Comparison of ENCODE assay signal across 9 cellular contexts in genomic region chr9:127574089-127574921, GRCh38. TPM values are rescaled to one million over a fixed set of nuclear protein-coding genes. Genes with fewer than 3 reads are reported as not detected.
DNase-seq lines count a peak whose midpoint lies in the region; ATAC-seq, FAIRE-seq and TF ChIP-seq lines count a peak whose summit lies in the region.
"Had no signal": no experiment of that assay in that cellular context is flagged by ENCODE, and none has a peak within 500 bp of the region (broad histone marks: within the 10 kb centered on the region; RNA-seq: fewer than 3 reads in every experiment).

No MANE protein-coding gene starts in this region.

- DNase-seq in A549 (ENCODE audit: low read depth in 1 of 2, low spot score in 1 of 2) = peak; percentile 70 to 76
- no peak for DNase-seq in HCT116 (ENCODE audit: low read depth, low spot score)
- peak; percentile 85 to 89 for DNase-seq in SHP77 (lab: John Stamatoyannopoulos, UW)
- peak in 1 of 2 donors; percentile 71 for DNase-seq in fibroblast of lung (ENCODE audit: low read depth in 2 of 2)

- H3K27ac Mint-ChIP-seq in stimulated activated memory B cell treated with anti-CD40 and anti-IgM and Interleukin-4, amounts not matched to agents 10 μg/mL and 1 μg/mL and 100 μg/mL, for 72 hours = peak overlapping the region; percentile 30

- no peaks in the 10 kb centered on the region for H3K36me3 ChIP-seq in HCT116 (ENCODE audit: control insufficient read depth in 1 of 2, insufficient read depth in 2 of 2, low read length in 2 of 2)
- no peaks in the 10 kb centered on the region for H3K36me3 ChIP-seq in fibroblast of lung (ENCODE audit: control insufficient read depth, insufficient read depth, low read length)

- H3K27me3 ChIP-seq in HCT116 (ENCODE audit: insufficient read depth, low read length) (no peaks in the 10 kb centered on the region), fibroblast of lung (ENCODE audit: control insufficient read depth, insufficient read depth, low read length) (no peaks in the 10 kb centered on the region)

- peaks cover 42% of the 10 kb centered on the region for H3K4me1 Mint-ChIP-seq in stimulated activated memory B cell treated with anti-CD40 and anti-IgM and Interleukin-4, amounts not matched to agents 10 μg/mL and 1 μg/mL and 100 μg/mL, for 72 hours

- 7% methylated on average over 10 of the region's 10 CpGs for WGBS in A549 (ENCODE audit: missing lambda C conversion rate)

- no peak overlapping the region for H3K4me3 Mint-ChIP-seq in stimulated activated memory B cell treated with anti-CD40 and anti-IgM and Interleukin-4, amounts not matched to agents 10 μg/mL and 1 μg/mL and 100 μg/mL, for 72 hours

- H3K9me2 ChIP-seq in HCT116 (ENCODE audit: insufficient read depth) = no peaks in the 10 kb centered on the region

- TF ChIP-seq POLR2A in A549 (IDR thresholded peaks at IDR 0.05; ENCODE audit: low read length) = no peak
- no peak for TF ChIP-seq POLR2A in HCT116 (IDR thresholded peaks at IDR 0.05; ENCODE audit: borderline replicate concordance, extremely low read depth, insufficient read depth, insufficient read length)

- no peaks in the 10 kb centered on the region for H3K9me3 ChIP-seq in A549
- H3K9me3 ChIP-seq in HCT116 (ENCODE audit: control insufficient read depth in 1 of 2, insufficient read depth in 1 of 2, low read depth in 1 of 2, low read length in 2 of 2) = no peaks in the 10 kb centered on the region
- no peaks in the 10 kb centered on the region for H3K9me3 ChIP-seq in fibroblast of lung (ENCODE audit: control insufficient read depth, insufficient read depth, low read depth, low read length)

- no peaks in the 10 kb centered on the region for H3K79me2 ChIP-seq in HCT116 (ENCODE audit: insufficient read depth, low read length)
- H3K79me2 ChIP-seq in fibroblast of lung (ENCODE audit: control insufficient read depth, insufficient read depth, low read length) = peaks cover 25% of the 10 kb centered on the region

- no peak for FAIRE-seq in A549 (lab: Jason Lieb, UNC)
- FAIRE-seq: GM18507 had no signal

- H3K36me3 Mint-ChIP-seq in stimulated activated memory B cell treated with anti-CD40 and anti-IgM and Interleukin-4, amounts not matched to agents 10 μg/mL and 1 μg/mL and 100 μg/mL, for 72 hours = no peaks in the 10 kb centered on the region

- CTCF ChIA-PET in A549 (lab: Yijun Ruan, JAX) (interaction anchor here (0.6 to 32.4 kb wide), 8 partner anchors 14 to 345 kb away, joined by 3 to 821 read pairs (median 4); partner anchors contain the start of gene TOR2A), HCT116 (lab: Charles Lee) (no interaction called here)

- H3K27ac ChIP-seq in A549 (peak overlapping the region; percentile 92 to 100), HCT116 (ENCODE audit: low read depth, low read length) (peak overlapping the region; percentile 80), fibroblast of lung (ENCODE audit: insufficient read depth, low read length) (peak overlapping the region; percentile 97)

- TF ChIP-seq EP300 in A549 (IDR thresholded peaks at IDR 0.05) = no peak

- POLR2A ChIA-PET in A549 (lab: Yijun Ruan, JAX) (interaction anchor here (1.2 to 1.8 kb wide), 2 partner anchors 12 to 29 kb away, joined by 3 to 7 read pairs; no protein-coding TSS in a partner anchor), HCT116 (lab: Charles Lee) (no interaction called here)

- 0 out of 3 replicates have a peak, but pooled peaks have one; percentile 8 for TF ChIP-seq CTCF in A549 (IDR thresholded peaks at IDR 0.05)
- no peak for TF ChIP-seq CTCF in HCT116 (IDR thresholded peaks at IDR 0.05 in 2 of 3, conservative IDR thresholded peaks at IDR 0.05 in 1 of 3; ENCODE audit: borderline replicate concordance in 1 of 3, insufficient read depth in 1 of 3, low read depth in 2 of 3, low read length in 2 of 3)
- TF ChIP-seq CTCF in fibroblast of lung (conservative IDR thresholded peaks at IDR 0.05 in 1 of 2, IDR thresholded peaks at IDR 0.05 in 1 of 2; ENCODE audit: low read depth in 1 of 2, low read length in 2 of 2) = no peak

- H3K9ac ChIP-seq in HCT116 (ENCODE audit: low read length) = peak overlapping the region; percentile 43
- no peak overlapping the region for H3K9ac ChIP-seq in fibroblast of lung (ENCODE audit: insufficient read depth, low read length)

- ATAC-seq in A549 = peak; percentile 22 to 51; a peak in 4 of 6 replicates
- ATAC-seq in HCT116 = peak; percentile 48
- ATAC-seq in stimulated activated memory B cell treated with anti-CD40 and anti-IgM and Interleukin-4, amounts not matched to agents 10 μg/mL and 1 μg/mL and 100 μg/mL, for 72 hours = no peak
- ATAC-seq in GM19023 (IDR thresholded peaks at IDR 0.05; ENCODE audit: unreplicated experiment) = no peak
- no peak for ATAC-seq in HG02884 (IDR thresholded peaks at IDR 0.05; ENCODE audit: unreplicated experiment)
- no peak for ATAC-seq in GM18502 (IDR thresholded peaks at IDR 0.05; ENCODE audit: poor library complexity, unreplicated experiment)

- H4K20me1 ChIP-seq in HCT116 (ENCODE audit: insufficient read depth) = no peaks in the 10 kb centered on the region
- no peaks in the 10 kb centered on the region for H4K20me1 ChIP-seq in fibroblast of lung (ENCODE audit: control insufficient read depth, extremely low read depth, insufficient read depth, low read length)

- BruUV-seq in HCT116 (replicated peaks; lab: Mats Ljungman, UMichigan) = no TSS peak

- H3K4me1 ChIP-seq in A549 (peaks cover 93% of the 10 kb centered on the region), HCT116 (ENCODE audit: control insufficient read depth in 1 of 2, insufficient read depth in 2 of 2, low read length in 2 of 2) (peaks cover 76 to 87% of the 10 kb centered on the region in 2 experiments), fibroblast of lung (ENCODE audit: control insufficient read depth, extremely low read depth, insufficient read depth, low read length) (peaks cover 35% of the 10 kb centered on the region)

- H3K27me3 Mint-ChIP-seq in stimulated activated memory B cell treated with anti-CD40 and anti-IgM and Interleukin-4, amounts not matched to agents 10 μg/mL and 1 μg/mL and 100 μg/mL, for 72 hours = peaks cover 32% of the 10 kb centered on the region

- RAD21 ChIA-PET in HCT116 (lab: Charles Lee; ENCODE audit: low non-redundant PET in 1 of 2, low total read pairs in 2 of 2, uncharacterized antibody in 2 of 2, unreplicated experiment in 2 of 2) = interaction anchor here in 1 of 2 experiments (1.2 kb wide), 1 partner anchor 13 kb away, joined by 4 read pairs; no protein-coding TSS in a partner anchor

- no peaks in the 10 kb centered on the region for H3K9me3 Mint-ChIP-seq in stimulated activated memory B cell treated with anti-CD40 and anti-IgM and Interleukin-4, amounts not matched to agents 10 μg/mL and 1 μg/mL and 100 μg/mL, for 72 hours

- H3K4me2 ChIP-seq in A549 = peak overlapping the region; percentile 99
- peak overlapping the region; percentile 77 for H3K4me2 ChIP-seq in HCT116 (ENCODE audit: low read length)
- H3K4me2 ChIP-seq in fibroblast of lung (ENCODE audit: extremely low read depth, insufficient read depth, low read length) = peak overlapping the region; percentile 8

- TF ChIP-seq RAD21 in A549 (conservative IDR thresholded peaks at IDR 0.05 in 1 of 2, IDR thresholded peaks at IDR 0.05 in 1 of 2) = peak; percentile 40 to 44; a peak in 4 of 5 replicates
- TF ChIP-seq RAD21 in HCT116 (IDR thresholded peaks at IDR 0.05; ENCODE audit: low read depth) = no peak

- intact Hi-C loops in HCT116 (cut with micrococcal nuclease) = no loop called here

- H2AFZ ChIP-seq in HCT116 (ENCODE audit: low read depth, low read length, poor library complexity, severe bottlenecking) (no peak overlapping the region), fibroblast of lung (ENCODE audit: low read length) (no peak overlapping the region)

- H3K4me3 ChIP-seq in A549 (no peak overlapping the region), HCT116 (replicated peaks in 1 of 2; ENCODE audit: low read depth in 1 of 2, low read length in 2 of 2) (peak overlapping the region; percentile 19 to 40; a peak in 3 of 4 replicates), fibroblast of lung (replicated peaks in 1 of 4; ENCODE audit: control extremely low read depth in 1 of 4, insufficient read depth in 1 of 4, low read depth in 3 of 4, low read length in 4 of 4) (no peak overlapping the region)

TF ChIP-seq in A549, 52 proteins besides CTCF, POLR2A, EP300 and RAD21:
- no peak for TF ChIP-seq FOSB (CRISPR knock-in tag; IDR thresholded peaks at IDR 0.05)
- TF ChIP-seq ZC3H11A (IDR thresholded peaks at IDR 0.05) = no peak
- TF ChIP-seq FOSL2 (IDR thresholded peaks at IDR 0.05) = no peak
- peak; percentile 58 for TF ChIP-seq FOSL2 (CRISPR knock-in tag; IDR thresholded peaks at IDR 0.05)
- TF ChIP-seq ESRRA (IDR thresholded peaks at IDR 0.05; ENCODE audit: borderline replicate concordance, low read length) = no peak
TF ChIP-seq in A549: peak in this region for 1.

TF ChIP-seq in HCT116, 20 proteins besides CTCF, POLR2A, EP300 and RAD21:
- TF ChIP-seq POLR2AphosphoS5 (IDR thresholded peaks at IDR 0.05; ENCODE audit: low read depth, low read length) = peak; percentile 53
- TF ChIP-seq YY1 (IDR thresholded peaks at IDR 0.05; ENCODE audit: extremely low read depth, insufficient replicate concordance, low read depth, low read length) = peak; percentile 30
- no peak for TF ChIP-seq TCF7L2 (IDR thresholded peaks at IDR 0.05; ENCODE audit: borderline replicate concordance, extremely low read depth, insufficient read depth, insufficient read length)

RNA-seq across cellular contexts. Expression of gene STXBP1, which starts 37.8 kb away (rescaled TPM):
- polyA plus RNA-seq in A549 (2011; rRNA removed) = 13.3 and 20.4 TPM in 2 replicates
- 12.7 and 14.5 TPM in 2 replicates for polyA plus RNA-seq in A549 (2012; cell fraction: cytosol; rRNA removed)
- polyA plus RNA-seq in A549 (2012; cell fraction: nucleus; rRNA removed) = 16.5 and 22.0 TPM in 2 replicates
- polyA plus RNA-seq in A549 (2017; fragmentation: RNase III; extraction: RNeasy Plus Mini Kit Qiagen cat#74134 plus additional on column Dnase treatment) = 16.1 to 22.6 TPM (median 19.8 TPM) in 3 replicates
- polyA minus RNA-seq in A549 (2011; rRNA and poly(A)+ RNA removed) = 22.3 and 22.9 TPM in 2 replicates
- 40.6 TPM for total RNA-seq in HCT116 (2021; ENCODE audit: unreplicated experiment)
- polyA plus RNA-seq in HCT116 (2012) = 31.8 and 33.3 TPM in 2 replicates
- 19.8 and 36.0 TPM in 2 replicates for total RNA-seq in fibroblast of lung
- polyA plus RNA-seq in fibroblast of lung = 25.6 and 34.6 TPM in 2 replicates
- polyA plus RNA-seq in fibroblast of lung (2012) = 41.9 and 43.7 TPM in 2 replicates
- 61.1 and 80.7 TPM in 2 replicates for polyA minus RNA-seq in fibroblast of lung (ENCODE audit: low replicate concordance)

Comparison
In these comparisons a context has a peak if more than half of its experiments do, and no peak if none do; other contexts are left out.
1. ATAC-seq: peak in A549 (2 of 2) and HCT116 (single experiment); none in stimulated activated memory B cell treated with anti-CD40 and anti-IgM and Interleukin-4, amounts not matched to agents 10 μg/mL and 1 μg/mL and 100 μg/mL, for 72 hours (single experiment), GM19023 (single experiment), HG02884 (single experiment) and GM18502 (single experiment).
2. H3K4me2 ChIP-seq: peak in every context shown above with its lines; median percentile 99 in A549; 77 in HCT116; 8 in fibroblast of lung.
3. H3K4me3 ChIP-seq: peak in HCT116 (2 of 2); none in A549 (single experiment) and fibroblast of lung (0 of 4).
4. Of the 6 proteins assayed by ChIP-seq in both A549 and HCT116: peak only in A549: CTCF and RAD21; only in HCT116: none; in both: none; in neither: 4.
5. Peak in every context shown above with its lines, with median percentiles within 50 percentile points of each other: H3K27ac ChIP-seq.